In genomic region chr15:48062476-48062875, GRCh38 we compare ENCODE assay signal across 14 cellular contexts. TPM values are rescaled to one million over a fixed set of nuclear protein-coding genes. Genes with fewer than 3 reads are reported as not detected.
DNase-seq lines count a peak whose midpoint lies in the region; TF ChIP-seq lines count a peak whose summit lies in the region.
"Had no signal": no experiment of that assay in that cellular context is flagged by ENCODE, and none has a peak within 500 bp of the region (broad histone marks: within the 10 kb centered on the region; RNA-seq: fewer than 3 reads in every experiment).

No MANE protein-coding gene starts in this region.

- H3K9ac ChIP-seq in adipocyte (ENCODE audit: low read length): no peak overlapping the region

- H3K4me1 Mint-ChIP-seq in nephron progenitor cell: peaks cover 73% of the 10 kb centered on the region
- H3K4me1 Mint-ChIP-seq: activated naive CD4-positive, alpha-beta T cell treated with anti-CD3 and anti-CD28 coated beads, Interleukin-2, amount 50 U/mL, for 24 hours; T-helper 17 cell had no signal

- H3K4me3 ChIP-seq in adipocyte (ENCODE audit: low read length): no peak overlapping the region
- H3K4me3 ChIP-seq in transverse colon: no peak overlapping the region
- H3K4me3 ChIP-seq: upper lobe of right lung had no signal

- H3K9me3 ChIP-seq in adipocyte (ENCODE audit: control insufficient read depth, low read length): no peaks in the 10 kb centered on the region
- H3K9me3 ChIP-seq in transverse colon: no peaks in the 10 kb centered on the region
- H3K9me3 ChIP-seq: upper lobe of right lung had no signal

- in situ Hi-C loops in transverse colon (cut with MboI; ENCODE audit: low pct_ligation_motif_present in 1 of 4, low pct_unique_long_range_greater_than_20kb in 1 of 4, low sequenced_read_pairs in 3 of 4): no loop called here

- no peaks in the 10 kb centered on the region for H3K36me3 ChIP-seq in adipocyte (ENCODE audit: control insufficient read depth, insufficient read depth, low read length, severe bottlenecking)
- no peaks in the 10 kb centered on the region for H3K36me3 ChIP-seq in transverse colon
- H3K36me3 ChIP-seq: upper lobe of right lung had no signal

- H3K27me3 Mint-ChIP-seq in nephron progenitor cell (ENCODE audit: low read depth, poor library complexity): peaks cover 13% of the 10 kb centered on the region
- H3K27me3 Mint-ChIP-seq: activated CD4-positive, alpha-beta memory T cell treated with anti-CD3 and anti-CD28 coated beads, Interleukin-2, amount 10 ng/mL, durations not matched to agents 7 days and 5 days; activated naive CD4-positive, alpha-beta T cell treated with anti-CD3 and anti-CD28 coated beads, Interleukin-2, amount 50 U/mL, for 24 hours had no signal

- H3K4me1 ChIP-seq in adipocyte (ENCODE audit: control insufficient read depth, insufficient read depth, low read length): peaks cover 16% of the 10 kb centered on the region
- H3K4me1 ChIP-seq in transverse colon: peaks cover 0 to 3% (median 0%) of the 10 kb centered on the region in 4 donors

- 71 to 78% methylated on average over 6 to 7 of the region's 7 CpGs for WGBS in transverse colon (ENCODE audit: low coverage in 1 of 2), 2 donors

- H3K27ac ChIP-seq in transverse colon: no peak overlapping the region
- H3K27ac ChIP-seq: upper lobe of right lung had no signal

- intact Hi-C loops in transverse colon (cut with DNase I; ENCODE audit: low total_unique reads): no loop called here

- no peaks in the 10 kb centered on the region for H3K36me3 Mint-ChIP-seq in nephron progenitor cell (ENCODE audit: low read depth)
- H3K36me3 Mint-ChIP-seq: activated naive CD4-positive, alpha-beta T cell treated with anti-CD3 and anti-CD28 coated beads, Interleukin-2, amount 50 U/mL, for 24 hours had no signal

- DNase-seq in EH (ENCODE audit: low read depth) (peak; percentile 44), NCI-H146 (lab: John Stamatoyannopoulos, UW) (peak; percentile 72), adipocyte (ENCODE audit: low read depth) (peak; percentile 16), nephron progenitor cell (no peak), transverse colon (no peak), T-helper 9 cell (no peak), iPS-NIHi11 (ENCODE audit: low spot score) (no peak), AG20443 (ENCODE audit: low spot score) (no peak)
- DNase-seq: activated CD4-positive, alpha-beta memory T cell treated with anti-CD3 and anti-CD28 coated beads, Interleukin-2, amount 10 ng/mL, durations not matched to agents 7 days and 5 days; effector CD8-positive, alpha-beta T cell; T-helper 17 cell; upper lobe of right lung had no signal

- no peaks in the 10 kb centered on the region for H3K9me3 Mint-ChIP-seq in nephron progenitor cell
- H3K9me3 Mint-ChIP-seq: activated CD4-positive, alpha-beta memory T cell treated with anti-CD3 and anti-CD28 coated beads, Interleukin-2, amount 10 ng/mL, durations not matched to agents 7 days and 5 days; activated naive CD4-positive, alpha-beta T cell treated with anti-CD3 and anti-CD28 coated beads, Interleukin-2, amount 50 U/mL, for 24 hours had no signal

- TF ChIP-seq CTCF in nephron progenitor cell (IDR thresholded peaks at IDR 0.05) (no peak), transverse colon (IDR thresholded peaks at IDR 0.05) (no peak)

- peaks cover 11% of the 10 kb centered on the region for H3K27me3 ChIP-seq in adipocyte (replicated peaks; ENCODE audit: control insufficient read depth, insufficient read depth, low read length)
- H3K27me3 ChIP-seq in transverse colon: no peaks in the 10 kb centered on the region
- H3K27me3 ChIP-seq: upper lobe of right lung had no signal

- TF ChIP-seq EP300 in transverse colon (IDR thresholded peaks at IDR 0.05; ENCODE audit: low read depth): no peak

- peak overlapping the region; percentile 40 for H3K27ac Mint-ChIP-seq in nephron progenitor cell
- H3K27ac Mint-ChIP-seq: activated CD4-positive, alpha-beta memory T cell treated with anti-CD3 and anti-CD28 coated beads, Interleukin-2, amount 10 ng/mL, durations not matched to agents 7 days and 5 days; activated naive CD4-positive, alpha-beta T cell treated with anti-CD3 and anti-CD28 coated beads, Interleukin-2, amount 50 U/mL, for 24 hours; T-helper 17 cell had no signal

- no peak overlapping the region for H3K4me3 Mint-ChIP-seq in nephron progenitor cell
- H3K4me3 Mint-ChIP-seq: activated CD4-positive, alpha-beta memory T cell treated with anti-CD3 and anti-CD28 coated beads, Interleukin-2, amount 10 ng/mL, durations not matched to agents 7 days and 5 days; activated naive CD4-positive, alpha-beta T cell treated with anti-CD3 and anti-CD28 coated beads, Interleukin-2, amount 50 U/mL, for 24 hours; T-helper 17 cell had no signal

- no peak for TF ChIP-seq POLR2A in transverse colon (IDR thresholded peaks at IDR 0.05)

RNA-seq across cellular contexts. Expression of gene SLC24A5, which starts 58.3 kb away (rescaled TPM):
- total RNA-seq in transverse colon: not detected
- total RNA-seq: activated CD4-positive, alpha-beta memory T cell treated with anti-CD3 and anti-CD28 coated beads, Interleukin-2, amount 10 ng/mL, durations not matched to agents 7 days and 5 days; skeletal muscle tissue; T-helper 17 cell had no signal

Comparison
In these comparisons a context has a peak if more than half of its experiments do, and no peak if none do; other contexts are left out.
1. DNase-seq: peak in EH (single experiment), NCI-H146 (single experiment) and adipocyte (single experiment); none in nephron progenitor cell (single experiment), transverse colon (single experiment), T-helper 9 cell (single experiment), iPS-NIHi11 (single experiment) and AG20443 (single experiment).